Comparison of ENCODE assay signal across 1 cellular context in the genomic region with DNA sequence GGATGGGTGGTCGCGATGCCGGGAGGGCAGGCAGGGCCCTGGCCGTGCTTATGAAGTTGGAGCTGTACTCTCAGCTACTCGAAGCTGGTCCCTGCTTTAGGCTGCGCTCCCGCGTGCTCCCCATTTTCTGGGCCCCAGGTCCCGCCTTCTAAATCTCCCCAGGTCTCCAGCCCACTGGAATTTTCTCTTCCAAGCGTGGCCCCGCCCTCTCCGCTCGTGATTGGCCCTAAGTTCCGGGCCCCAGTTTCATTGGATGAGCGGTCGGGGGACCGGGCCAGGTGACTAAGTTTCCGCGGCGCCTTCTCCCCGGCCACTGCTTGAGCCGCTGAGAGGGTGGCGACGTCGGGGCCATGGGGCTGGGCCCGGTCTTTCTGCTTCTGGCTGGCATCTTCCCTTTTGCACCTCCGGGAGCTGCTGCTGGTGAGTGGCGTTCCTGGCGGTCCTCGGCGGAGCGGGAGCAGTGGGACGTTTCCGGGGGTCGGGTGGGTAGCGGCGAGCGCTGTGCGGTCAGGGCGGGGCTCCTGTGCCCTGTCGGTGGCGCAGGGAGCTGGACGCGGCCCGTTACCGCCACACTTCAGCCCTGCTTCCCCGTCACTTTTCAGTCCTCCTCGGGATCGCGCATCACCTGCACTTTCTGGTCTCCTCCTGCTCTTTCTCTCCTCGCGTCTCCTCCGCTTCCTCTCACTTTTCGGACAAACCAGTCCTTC.
TF ChIP-seq lines count a peak whose summit lies in the region.

A gene (plus strand): TSS at position 313 of the 707 bp plus-strand sequence. CDS start 38 bp downstream, at position 351.

TF ChIP-seq in K562, 482 proteins besides CTCF, POLR2A, EP300 and RAD21 (continued from another document and continues in another):
- TF ChIP-seq MYNN (IDR thresholded peaks at IDR 0.05) (no peak), MYNN (CRISPR knock-in tag; IDR thresholded peaks at IDR 0.05) (no peak), MXI1 (IDR thresholded peaks at IDR 0.05; ENCODE audit: low read depth, low read length) (no peak), MTF1 (CRISPR knock-in tag; IDR thresholded peaks at IDR 0.05; ENCODE audit: borderline replicate concordance) (no peak), SNRNP70 (optimal IDR thresholded peaks at IDR 0.05; ENCODE audit: low read depth, low read length) (no peak), EP400 (IDR thresholded peaks at IDR 0.05) (peak; percentile 57; the same call in 1 of the 2 replicates), KAT8 (IDR thresholded peaks at IDR 0.05; ENCODE audit: low read depth) (no peak), ZBED1 (IDR thresholded peaks at IDR 0.05) (no peak), JUNB (CRISPR knock-in tag; conservative IDR thresholded peaks at IDR 0.05) (no peak), FOXK1 (CRISPR knock-in tag; IDR thresholded peaks at IDR 0.05; ENCODE audit: borderline replicate concordance) (no peak), SRSF7 (optimal IDR thresholded peaks at IDR 0.05; ENCODE audit: low read depth, low read length) (no peak), ZNF551 (CRISPR knock-in tag; IDR thresholded peaks at IDR 0.05) (no peak), ZNF217 (CRISPR knock-in tag; IDR thresholded peaks at IDR 0.05) (no peak), GTF2F1 (IDR thresholded peaks at IDR 0.05; ENCODE audit: low read depth, low read length) (no peak; the same call in 1 of the 2 replicates), GTF2E2 (tag; IDR thresholded peaks at IDR 0.05) (no peak), NFIX (CRISPR knock-in tag; IDR thresholded peaks at IDR 0.05; ENCODE audit: low read depth) (no peak), PHB (CRISPR knock-in tag; IDR thresholded peaks at IDR 0.05) (0 out of 2 replicates have a peak, but pooled peaks have one; percentile 68), ZNF707 (CRISPR knock-in tag; conservative IDR thresholded peaks at IDR 0.05) (no peak), YY1 (IDR thresholded peaks at IDR 0.05; ENCODE audit: borderline replicate concordance in 1 of 3, control insufficient read depth in 1 of 3, extremely low read depth in 1 of 3, insufficient read depth in 3 of 3, insufficient read length in 1 of 3, insufficient replicate concordance in 2 of 3, low read depth in 1 of 3, low read length in 2 of 3) (peak in 1 of 3 experiments; percentile 11), MEIS2 (IDR thresholded peaks at IDR 0.05; ENCODE audit: partially characterized antibody) (no peak), RHOXF2B (CRISPR knock-in tag; conservative IDR thresholded peaks at IDR 0.05) (no peak), PHTF2 (CRISPR knock-in tag; IDR thresholded peaks at IDR 0.05) (no peak), SAFB2 (IDR thresholded peaks at IDR 0.05; ENCODE audit: borderline replicate concordance, low read depth, low read length, severe bottlenecking) (no peak), ZNF263 (CRISPR knock-in tag; IDR thresholded peaks at IDR 0.05; ENCODE audit: borderline replicate concordance) (peak; percentile 49), DIDO1 (tag; IDR thresholded peaks at IDR 0.05; ENCODE audit: low read depth) (no peak), ELF4 (CRISPR knock-in tag; IDR thresholded peaks at IDR 0.05) (peak; percentile 55; the same call in 1 of the 2 replicates), ASH1L (IDR thresholded peaks at IDR 0.05; ENCODE audit: borderline replicate concordance, low read depth, partially characterized antibody) (peak; percentile 43), RBM39 (optimal IDR thresholded peaks at IDR 0.05; ENCODE audit: low read depth, low read length) (no peak), ZC3H8 (IDR thresholded peaks at IDR 0.05) (no peak), CBX3 (IDR thresholded peaks at IDR 0.05; ENCODE audit: borderline replicate concordance in 1 of 2, low read length in 2 of 2) (no peak), EWSR1 (IDR thresholded peaks at IDR 0.05; ENCODE audit: borderline replicate concordance, low read depth, partially characterized antibody) (no peak), BHLHE40 (IDR thresholded peaks at IDR 0.05; ENCODE audit: low read length) (no peak), NR2F6 (CRISPR knock-in tag; IDR thresholded peaks at IDR 0.05) (no peak), FOSL1 (tag; conservative IDR thresholded peaks at IDR 0.05) (0 out of 2 replicates have a peak, but pooled peaks have one; percentile 28), TGIF2 (CRISPR knock-in tag; IDR thresholded peaks at IDR 0.05) (no peak), ZNF79 (CRISPR knock-in tag; IDR thresholded peaks at IDR 0.05; ENCODE audit: low read depth) (no peak), ZNF174 (CRISPR knock-in tag; IDR thresholded peaks at IDR 0.05) (no peak), ZNF146 (CRISPR knock-in tag; IDR thresholded peaks at IDR 0.05; ENCODE audit: unreplicated experiment) (no peak), POLR3A (IDR thresholded peaks at IDR 0.05; ENCODE audit: borderline replicate concordance, extremely low read depth, insufficient read depth, insufficient read length) (no peak), HNRNPUL1 (IDR thresholded peaks at IDR 0.05; ENCODE audit: low read length) (no peak), HDGF (IDR thresholded peaks at IDR 0.05) (no peak), NCOA1 (IDR thresholded peaks at IDR 0.05; ENCODE audit: low read depth) (0 out of 2 replicates have a peak, but pooled peaks have one; percentile 27)
- TF ChIP-seq, protein P1, sequence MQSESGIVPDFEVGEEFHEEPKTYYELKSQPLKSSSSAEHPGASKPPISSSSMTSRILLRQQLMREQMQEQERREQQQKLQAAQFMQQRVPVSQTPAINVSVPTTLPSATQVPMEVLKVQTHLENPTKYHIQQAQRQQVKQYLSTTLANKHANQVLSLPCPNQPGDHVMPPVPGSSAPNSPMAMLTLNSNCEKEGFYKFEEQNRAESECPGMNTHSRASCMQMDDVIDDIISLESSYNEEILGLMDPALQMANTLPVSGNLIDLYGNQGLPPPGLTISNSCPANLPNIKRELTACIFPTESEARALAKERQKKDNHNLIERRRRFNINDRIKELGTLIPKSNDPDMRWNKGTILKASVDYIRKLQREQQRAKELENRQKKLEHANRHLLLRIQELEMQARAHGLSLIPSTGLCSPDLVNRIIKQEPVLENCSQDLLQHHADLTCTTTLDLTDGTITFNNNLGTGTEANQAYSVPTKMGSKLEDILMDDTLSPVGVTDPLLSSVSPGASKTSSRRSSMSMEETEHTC (IDR thresholded peaks at IDR 0.05) = no peak
- TF ChIP-seq, protein P2, sequence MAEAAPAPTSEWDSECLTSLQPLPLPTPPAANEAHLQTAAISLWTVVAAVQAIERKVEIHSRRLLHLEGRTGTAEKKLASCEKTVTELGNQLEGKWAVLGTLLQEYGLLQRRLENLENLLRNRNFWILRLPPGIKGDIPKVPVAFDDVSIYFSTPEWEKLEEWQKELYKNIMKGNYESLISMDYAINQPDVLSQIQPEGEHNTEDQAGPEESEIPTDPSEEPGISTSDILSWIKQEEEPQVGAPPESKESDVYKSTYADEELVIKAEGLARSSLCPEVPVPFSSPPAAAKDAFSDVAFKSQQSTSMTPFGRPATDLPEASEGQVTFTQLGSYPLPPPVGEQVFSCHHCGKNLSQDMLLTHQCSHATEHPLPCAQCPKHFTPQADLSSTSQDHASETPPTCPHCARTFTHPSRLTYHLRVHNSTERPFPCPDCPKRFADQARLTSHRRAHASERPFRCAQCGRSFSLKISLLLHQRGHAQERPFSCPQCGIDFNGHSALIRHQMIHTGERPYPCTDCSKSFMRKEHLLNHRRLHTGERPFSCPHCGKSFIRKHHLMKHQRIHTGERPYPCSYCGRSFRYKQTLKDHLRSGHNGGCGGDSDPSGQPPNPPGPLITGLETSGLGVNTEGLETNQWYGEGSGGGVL (CRISPR knock-in tag; IDR thresholded peaks at IDR 0.05) = no peak
- TF ChIP-seq, protein P3, sequence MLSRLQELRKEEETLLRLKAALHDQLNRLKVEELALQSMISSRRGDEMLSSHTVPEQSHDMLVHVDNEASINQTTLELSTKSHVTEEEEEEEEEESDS (CRISPR knock-in tag; IDR thresholded peaks at IDR 0.05) = no peak
- TF ChIP-seq, protein P4, sequence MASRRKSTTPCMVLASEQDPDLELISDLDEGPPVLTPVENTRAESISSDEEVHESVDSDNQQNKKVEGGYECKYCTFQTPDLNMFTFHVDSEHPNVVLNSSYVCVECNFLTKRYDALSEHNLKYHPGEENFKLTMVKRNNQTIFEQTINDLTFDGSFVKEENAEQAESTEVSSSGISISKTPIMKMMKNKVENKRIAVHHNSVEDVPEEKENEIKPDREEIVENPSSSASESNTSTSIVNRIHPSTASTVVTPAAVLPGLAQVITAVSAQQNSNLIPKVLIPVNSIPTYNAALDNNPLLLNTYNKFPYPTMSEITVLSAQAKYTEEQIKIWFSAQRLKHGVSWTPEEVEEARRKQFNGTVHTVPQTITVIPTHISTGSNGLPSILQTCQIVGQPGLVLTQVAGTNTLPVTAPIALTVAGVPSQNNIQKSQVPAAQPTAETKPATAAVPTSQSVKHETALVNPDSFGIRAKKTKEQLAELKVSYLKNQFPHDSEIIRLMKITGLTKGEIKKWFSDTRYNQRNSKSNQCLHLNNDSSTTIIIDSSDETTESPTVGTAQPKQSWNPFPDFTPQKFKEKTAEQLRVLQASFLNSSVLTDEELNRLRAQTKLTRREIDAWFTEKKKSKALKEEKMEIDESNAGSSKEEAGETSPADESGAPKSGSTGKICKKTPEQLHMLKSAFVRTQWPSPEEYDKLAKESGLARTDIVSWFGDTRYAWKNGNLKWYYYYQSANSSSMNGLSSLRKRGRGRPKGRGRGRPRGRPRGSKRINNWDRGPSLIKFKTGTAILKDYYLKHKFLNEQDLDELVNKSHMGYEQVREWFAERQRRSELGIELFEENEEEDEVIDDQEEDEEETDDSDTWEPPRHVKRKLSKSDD (conservative IDR thresholded peaks at IDR 0.05; ENCODE audit: low read length) = no peak
- TF ChIP-seq, protein P5, sequence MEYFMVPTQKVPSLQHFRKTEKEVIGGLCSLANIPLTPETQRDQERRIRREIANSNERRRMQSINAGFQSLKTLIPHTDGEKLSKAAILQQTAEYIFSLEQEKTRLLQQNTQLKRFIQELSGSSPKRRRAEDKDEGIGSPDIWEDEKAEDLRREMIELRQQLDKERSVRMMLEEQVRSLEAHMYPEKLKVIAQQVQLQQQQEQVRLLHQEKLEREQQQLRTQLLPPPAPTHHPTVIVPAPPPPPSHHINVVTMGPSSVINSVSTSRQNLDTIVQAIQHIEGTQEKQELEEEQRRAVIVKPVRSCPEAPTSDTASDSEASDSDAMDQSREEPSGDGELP (CRISPR knock-in tag; IDR thresholded peaks at IDR 0.05; ENCODE audit: borderline replicate concordance) = peak; percentile 91
- TF ChIP-seq, protein P6, sequence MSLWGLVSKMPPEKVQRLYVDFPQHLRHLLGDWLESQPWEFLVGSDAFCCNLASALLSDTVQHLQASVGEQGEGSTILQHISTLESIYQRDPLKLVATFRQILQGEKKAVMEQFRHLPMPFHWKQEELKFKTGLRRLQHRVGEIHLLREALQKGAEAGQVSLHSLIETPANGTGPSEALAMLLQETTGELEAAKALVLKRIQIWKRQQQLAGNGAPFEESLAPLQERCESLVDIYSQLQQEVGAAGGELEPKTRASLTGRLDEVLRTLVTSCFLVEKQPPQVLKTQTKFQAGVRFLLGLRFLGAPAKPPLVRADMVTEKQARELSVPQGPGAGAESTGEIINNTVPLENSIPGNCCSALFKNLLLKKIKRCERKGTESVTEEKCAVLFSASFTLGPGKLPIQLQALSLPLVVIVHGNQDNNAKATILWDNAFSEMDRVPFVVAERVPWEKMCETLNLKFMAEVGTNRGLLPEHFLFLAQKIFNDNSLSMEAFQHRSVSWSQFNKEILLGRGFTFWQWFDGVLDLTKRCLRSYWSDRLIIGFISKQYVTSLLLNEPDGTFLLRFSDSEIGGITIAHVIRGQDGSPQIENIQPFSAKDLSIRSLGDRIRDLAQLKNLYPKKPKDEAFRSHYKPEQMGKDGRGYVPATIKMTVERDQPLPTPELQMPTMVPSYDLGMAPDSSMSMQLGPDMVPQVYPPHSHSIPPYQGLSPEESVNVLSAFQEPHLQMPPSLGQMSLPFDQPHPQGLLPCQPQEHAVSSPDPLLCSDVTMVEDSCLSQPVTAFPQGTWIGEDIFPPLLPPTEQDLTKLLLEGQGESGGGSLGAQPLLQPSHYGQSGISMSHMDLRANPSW (CRISPR knock-in tag; IDR thresholded peaks at IDR 0.05) = no peak
- TF ChIP-seq, protein P7, sequence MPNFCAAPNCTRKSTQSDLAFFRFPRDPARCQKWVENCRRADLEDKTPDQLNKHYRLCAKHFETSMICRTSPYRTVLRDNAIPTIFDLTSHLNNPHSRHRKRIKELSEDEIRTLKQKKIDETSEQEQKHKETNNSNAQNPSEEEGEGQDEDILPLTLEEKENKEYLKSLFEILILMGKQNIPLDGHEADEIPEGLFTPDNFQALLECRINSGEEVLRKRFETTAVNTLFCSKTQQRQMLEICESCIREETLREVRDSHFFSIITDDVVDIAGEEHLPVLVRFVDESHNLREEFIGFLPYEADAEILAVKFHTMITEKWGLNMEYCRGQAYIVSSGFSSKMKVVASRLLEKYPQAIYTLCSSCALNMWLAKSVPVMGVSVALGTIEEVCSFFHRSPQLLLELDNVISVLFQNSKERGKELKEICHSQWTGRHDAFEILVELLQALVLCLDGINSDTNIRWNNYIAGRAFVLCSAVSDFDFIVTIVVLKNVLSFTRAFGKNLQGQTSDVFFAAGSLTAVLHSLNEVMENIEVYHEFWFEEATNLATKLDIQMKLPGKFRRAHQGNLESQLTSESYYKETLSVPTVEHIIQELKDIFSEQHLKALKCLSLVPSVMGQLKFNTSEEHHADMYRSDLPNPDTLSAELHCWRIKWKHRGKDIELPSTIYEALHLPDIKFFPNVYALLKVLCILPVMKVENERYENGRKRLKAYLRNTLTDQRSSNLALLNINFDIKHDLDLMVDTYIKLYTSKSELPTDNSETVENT (CRISPR knock-in tag; IDR thresholded peaks at IDR 0.05) = 0 out of 2 replicates have a peak, but pooled peaks have one; percentile 24
- TF ChIP-seq, protein P8, sequence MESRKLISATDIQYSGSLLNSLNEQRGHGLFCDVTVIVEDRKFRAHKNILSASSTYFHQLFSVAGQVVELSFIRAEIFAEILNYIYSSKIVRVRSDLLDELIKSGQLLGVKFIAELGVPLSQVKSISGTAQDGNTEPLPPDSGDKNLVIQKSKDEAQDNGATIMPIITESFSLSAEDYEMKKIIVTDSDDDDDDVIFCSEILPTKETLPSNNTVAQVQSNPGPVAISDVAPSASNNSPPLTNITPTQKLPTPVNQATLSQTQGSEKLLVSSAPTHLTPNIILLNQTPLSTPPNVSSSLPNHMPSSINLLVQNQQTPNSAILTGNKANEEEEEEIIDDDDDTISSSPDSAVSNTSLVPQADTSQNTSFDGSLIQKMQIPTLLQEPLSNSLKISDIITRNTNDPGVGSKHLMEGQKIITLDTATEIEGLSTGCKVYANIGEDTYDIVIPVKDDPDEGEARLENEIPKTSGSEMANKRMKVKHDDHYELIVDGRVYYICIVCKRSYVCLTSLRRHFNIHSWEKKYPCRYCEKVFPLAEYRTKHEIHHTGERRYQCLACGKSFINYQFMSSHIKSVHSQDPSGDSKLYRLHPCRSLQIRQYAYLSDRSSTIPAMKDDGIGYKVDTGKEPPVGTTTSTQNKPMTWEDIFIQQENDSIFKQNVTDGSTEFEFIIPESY (CRISPR knock-in tag; IDR thresholded peaks at IDR 0.05) = peak; percentile 24; the same call in 1 of the 2 replicates
- TF ChIP-seq, protein P9, sequence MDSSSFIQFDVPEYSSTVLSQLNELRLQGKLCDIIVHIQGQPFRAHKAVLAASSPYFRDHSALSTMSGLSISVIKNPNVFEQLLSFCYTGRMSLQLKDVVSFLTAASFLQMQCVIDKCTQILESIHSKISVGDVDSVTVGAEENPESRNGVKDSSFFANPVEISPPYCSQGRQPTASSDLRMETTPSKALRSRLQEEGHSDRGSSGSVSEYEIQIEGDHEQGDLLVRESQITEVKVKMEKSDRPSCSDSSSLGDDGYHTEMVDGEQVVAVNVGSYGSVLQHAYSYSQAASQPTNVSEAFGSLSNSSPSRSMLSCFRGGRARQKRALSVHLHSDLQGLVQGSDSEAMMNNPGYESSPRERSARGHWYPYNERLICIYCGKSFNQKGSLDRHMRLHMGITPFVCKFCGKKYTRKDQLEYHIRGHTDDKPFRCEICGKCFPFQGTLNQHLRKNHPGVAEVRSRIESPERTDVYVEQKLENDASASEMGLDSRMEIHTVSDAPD (CRISPR knock-in tag; IDR thresholded peaks at IDR 0.05) = no peak; the same call in 1 of the 2 replicates
